ENCODE assay signal across 19 cellular contexts in genomic region chr15:72708904-72709303, GRCh38. TPM values are rescaled to one million over a fixed set of nuclear protein-coding genes. Genes with fewer than 3 reads are reported as not detected.
"Had no signal": no experiment of that assay in that cellular context is flagged by ENCODE, and none has a peak within 500 bp of the region (broad histone marks: within the 10 kb centered on the region; RNA-seq: fewer than 3 reads in every experiment).

No MANE protein-coding gene starts in this region.

RNA-seq across cellular contexts. Expression of gene HIGD2B, which starts 22.9 kb away (rescaled TPM):
- total RNA-seq: colonic mucosa, dermis blood vessel endothelial cell, esophagus mucosa, esophagus squamous epithelium, gastrocnemius medialis, glomerular endothelial cell, heart right ventricle, kidney epithelial cell, left cardiac atrium, left ventricle myocardium superior, lower leg skin, lower lobe of right lung, mesenteric fat pad, mesothelial cell of epicardium, mucosa of descending colon, myocyte had no signal
- polyA plus RNA-seq: heart right ventricle, keratinocyte had no signal

RNA-seq across cellular contexts. Expression of gene GOLGA6B, which starts 54.4 kb away (rescaled TPM):
- total RNA-seq: colonic mucosa, dermis blood vessel endothelial cell, esophagus mucosa, esophagus squamous epithelium, gastrocnemius medialis, glomerular endothelial cell, heart right ventricle, kidney epithelial cell, left cardiac atrium, left lung, left ventricle myocardium superior, lower lobe of right lung, lung microvascular endothelial cell, mesenteric fat pad, mesothelial cell of epicardium, mucosa of descending colon, myocyte had no signal
- polyA plus RNA-seq: heart right ventricle, keratinocyte had no signal
